8 cellular contexts compared by ENCODE assay signal in the genomic region with DNA sequence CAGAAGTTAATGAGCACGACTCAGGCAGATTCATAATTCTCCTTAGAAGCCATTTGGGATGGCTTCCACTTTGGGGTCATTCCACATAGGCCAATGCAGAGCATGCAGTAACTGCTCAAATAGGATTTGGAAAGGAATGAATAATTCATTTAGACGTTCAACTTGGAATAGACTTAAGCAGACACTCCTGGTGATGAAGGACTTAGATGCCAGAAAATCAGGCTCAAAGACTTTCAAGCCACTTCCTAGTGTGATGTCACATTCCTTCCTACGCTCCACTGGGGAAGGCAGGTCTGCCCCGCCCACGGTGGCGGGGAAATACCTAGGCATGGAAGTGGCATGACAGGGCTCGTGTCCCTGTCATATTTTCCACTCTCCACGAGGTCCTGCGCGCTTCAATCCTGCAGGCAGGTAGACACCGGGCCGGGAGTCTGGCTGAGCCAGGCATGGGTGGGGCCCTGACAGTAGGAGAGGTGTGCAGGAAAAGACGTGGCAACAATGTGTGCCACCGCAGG. TPM values are rescaled to one million over a fixed set of nuclear protein-coding genes. Genes with fewer than 3 reads are reported as not detected.
A peak's percentile ranks its signal among the peaks of the same experiment; 100 is the strongest.
DNase-seq lines count a peak whose midpoint lies in the region; ATAC-seq and TF ChIP-seq lines count a peak whose summit lies in the region.

TSS of gene IL1RL2 (plus strand) at position 348 of the 515 bp plus-strand sequence. CDS start 845 bp downstream, outside the sequence.

- 56 to 65% (median 60%) methylated on average over 9 to 14 of the region's 14 CpGs for WGBS in heart left ventricle, 4 donors

- no peaks in the 10 kb centered on the region for H4K20me1 ChIP-seq in neural cell (ENCODE audit: insufficient read depth)

- no peaks in the 10 kb centered on the region for H3F3A ChIP-seq in neural cell (ENCODE audit: insufficient read depth, low read length, poor library complexity, severe bottlenecking)

- H3K9me2 ChIP-seq in neural cell (ENCODE audit: insufficient read depth, low read length) = no peaks in the 10 kb centered on the region

- H3K27ac ChIP-seq in heart left ventricle = peak within 1 kb of the TSS in 9 of 12 donors; percentile 23 to 70 (median 54)
- no peak within 1 kb of the TSS for H3K27ac ChIP-seq in neural cell (ENCODE audit: low read length)
- H3K27ac ChIP-seq in uterus = peak within 1 kb of the TSS; percentile 32 to 60

- TF ChIP-seq RAD21 in neural cell (conservative IDR thresholded peaks at IDR 0.05) = no peak

- TF ChIP-seq POLR2A in heart left ventricle (IDR thresholded peaks at IDR 0.05) = no peak
- no peak for TF ChIP-seq POLR2A in uterus (IDR thresholded peaks at IDR 0.05)

- ATAC-seq in heart left ventricle (peak in 2 of 4 donors; percentile 14 to 16), Right ventricle myocardium inferior (no peak), GM18873 (IDR thresholded peaks at IDR 0.05; ENCODE audit: low FRiP score, unreplicated experiment) (no peak)

- no peak for DNase-seq in heart left ventricle
- DNase-seq in Right ventricle myocardium inferior (ENCODE audit: missing footprints) = no peak
- DNase-seq in epithelial cell of proximal tubule (ENCODE audit: low read depth) = no peak
- peak in 1 of 2 donors; percentile 18 for DNase-seq in uterus
- DNase-seq in effector CD8-positive, alpha-beta T cell (lab: John Stamatoyannopoulos, UW) = no peak
- no peak for DNase-seq in kidney glomerular epithelial cell (lab: John Stamatoyannopoulos, UW)

- no peak for TF ChIP-seq EP300 in neural cell (conservative IDR thresholded peaks at IDR 0.05; ENCODE audit: poor library complexity, severe bottlenecking)

- intact Hi-C loops in heart left ventricle (cut with DNase I) (loop anchor here in 6 of 10 donors (2.0 to 10.0 kb wide), 5 partner anchors 38 to 168 kb away; partner anchors contain the start of gene IL18R1 (in 1 of the 6)), Right ventricle myocardium inferior (cut with DNase I) (loop anchor here (5.0 kb wide), 1 partner anchor 56 kb away; no protein-coding TSS in a partner anchor), uterus (cut with DNase I; ENCODE audit: low total_unique reads) (no loop called here)

- no peak within 1 kb of the TSS for H3K9ac ChIP-seq in neural cell (ENCODE audit: low read length)

- TF ChIP-seq CTCF in heart left ventricle (IDR thresholded peaks at IDR 0.05) (no peak), epithelial cell of proximal tubule (conservative IDR thresholded peaks at IDR 0.05; ENCODE audit: low read depth, low read length) (no peak), neural cell (IDR thresholded peaks at IDR 0.05; ENCODE audit: poor library complexity, severe bottlenecking) (no peak), uterus (IDR thresholded peaks at IDR 0.05) (no peak)

- peak within 1 kb of the TSS; percentile 22 to 64 (median 55) for H3K4me3 ChIP-seq in heart left ventricle
- peak within 1 kb of the TSS; percentile 59 for H3K4me3 ChIP-seq in epithelial cell of proximal tubule (ENCODE audit: low read depth, low read length)
- peak within 1 kb of the TSS; percentile 51 for H3K4me3 ChIP-seq in neural cell (ENCODE audit: low read length)
- peak within 1 kb of the TSS; percentile 40 to 41 for H3K4me3 ChIP-seq in uterus

- H3K36me3 ChIP-seq in heart left ventricle (no peaks in the 10 kb centered on the region), neural cell (ENCODE audit: insufficient read depth, low read length) (no peaks in the 10 kb centered on the region), uterus (no peaks in the 10 kb centered on the region)

- no peak within 1 kb of the TSS for H3K4me2 ChIP-seq in neural cell (ENCODE audit: low read length)

- no peaks in the 10 kb centered on the region for H3K79me2 ChIP-seq in neural cell (replicated peaks; ENCODE audit: insufficient read depth, low read length)

- H3K4me1 ChIP-seq in heart left ventricle (peaks cover 0 to 24% (median 5%) of the 10 kb centered on the region in 12 donors), uterus (peaks cover 0 to 4% of the 10 kb centered on the region in 2 donors)

- H2AFZ ChIP-seq in neural cell (ENCODE audit: low read depth, low read length) = no peak within 1 kb of the TSS

- H3K27me3 ChIP-seq in heart left ventricle (no peaks in the 10 kb centered on the region), neural cell (ENCODE audit: insufficient read depth, low read depth, low read length) (peaks cover 11% of the 10 kb centered on the region), uterus (no peaks in the 10 kb centered on the region)

- H3K9me3 ChIP-seq in heart left ventricle (no peaks in the 10 kb centered on the region), neural cell (ENCODE audit: low read length) (no peaks in the 10 kb centered on the region), uterus (no peaks in the 10 kb centered on the region)

TF ChIP-seq in neural cell, 6 proteins besides CTCF, POLR2A, EP300 and RAD21:
- TF ChIP-seq POLR2AphosphoS5 (IDR thresholded peaks at IDR 0.05) (no peak), MXI1 (conservative IDR thresholded peaks at IDR 0.05; ENCODE audit: poor library complexity, severe bottlenecking) (no peak), SMC3 (conservative IDR thresholded peaks at IDR 0.05; ENCODE audit: poor library complexity) (no peak), REST (IDR thresholded peaks at IDR 0.05; ENCODE audit: borderline replicate concordance) (no peak), EZH2 (IDR thresholded peaks at IDR 0.05; ENCODE audit: borderline replicate concordance, insufficient read depth, low read length, poor library complexity, severe bottlenecking) (no peak), TAF1 (IDR thresholded peaks at IDR 0.05; ENCODE audit: low read depth) (no peak)

RNA-seq across cellular contexts. Expression of gene IL1RL2, which starts in this region (rescaled TPM):
- total RNA-seq in heart left ventricle = under 1 TPM in 5 of 9 donors, not detected in 4; 0.30 to 0.75 (median 0.56) TPM
- under 1 TPM in 1 of 2 donors, not detected in 1; 0.22 TPM for polyA plus RNA-seq in heart left ventricle
- not detected for total RNA-seq in Right ventricle myocardium inferior
- total RNA-seq in epithelial cell of proximal tubule = 1.0 and 2.6 TPM in 2 replicates
- polyA plus RNA-seq in neural cell = not detected in 2 replicates
- not detected in 2 replicates for polyA minus RNA-seq in neural cell
- total RNA-seq in uterus = 1 to 10 TPM in 1 of 4 donors, under 1 TPM in 1, not detected in 2; 0.70 to 1.3 TPM
